ENCODE assay signal across 17 cellular contexts in genomic region chr15:64742921-64743320, GRCh38. TPM values are rescaled to one million over a fixed set of nuclear protein-coding genes. Genes with fewer than 3 reads are reported as not detected.
"Had no signal": no experiment of that assay in that cellular context is flagged by ENCODE, and none has a peak within 500 bp of the region (broad histone marks: within the 10 kb centered on the region; RNA-seq: fewer than 3 reads in every experiment).

No MANE protein-coding gene starts in this region.

- H3K4me1 ChIP-seq: ascending aorta, vagina had no signal

- ATAC-seq: activated naive CD4-positive, alpha-beta T cell treated with anti-CD3 and anti-CD28 coated beads, Interleukin-2, amount 50 U/mL, for 72 hours; activated T-helper 17 cell treated with anti-CD3 and anti-CD28 coated beads, Interleukin-2, amount 50 U/mL, for 72 hours had no signal

- H3K27me3 ChIP-seq: ascending aorta, brain microvascular endothelial cell, hepatocyte, vagina had no signal

- H3K4me3 ChIP-seq: ascending aorta, hepatocyte, spleen, vagina had no signal

- DNase-seq: activated CD8-positive, alpha-beta memory T cell treated with anti-CD3 and anti-CD28 coated beads, Interleukin-2, amount 50 U/mL, for 4 hours; activated T-cell treated with anti-CD3 and anti-CD28 coated beads, Interleukin-2, amount 50 U/mL, for 24 hours; brain microvascular endothelial cell; effector memory CD4-positive, alpha-beta T cell; naive B cell; occipital lobe; spleen; stimulated activated CD4-positive, alpha-beta T cell treated with anti-CD3 and anti-CD28 coated beads, Interleukin-4, amount 100 ng/mL, for 1 hour; stimulated activated naive CD4-positive, alpha-beta T cell treated with Interleukin-2 at 50 U/mL for 16 hours; T-helper 1 cell had no signal

- H3K36me3 ChIP-seq: ascending aorta, brain microvascular endothelial cell, spleen, vagina had no signal

- H3K4me2 ChIP-seq: hepatocyte had no signal

- H3K9me3 ChIP-seq: ascending aorta, spleen, vagina had no signal

- H3K27ac ChIP-seq: ascending aorta, brain microvascular endothelial cell, hepatocyte, spleen, vagina had no signal

RNA-seq across cellular contexts. Expression of gene RBPMS2, which starts 32.5 kb away (rescaled TPM):
- total RNA-seq: activated naive CD4-positive, alpha-beta T cell treated with anti-CD3 and anti-CD28 coated beads, Interleukin-2, amount 50 U/mL, for 72 hours; activated T-helper 17 cell treated with anti-CD3 and anti-CD28 coated beads, Interleukin-2, amount 50 U/mL, for 72 hours; ascending aorta; fibroblast of villous mesenchyme; occipital lobe had no signal
- polyA plus RNA-seq: neural cell had no signal
